23 cellular contexts compared by ENCODE assay signal in the genomic region with DNA sequence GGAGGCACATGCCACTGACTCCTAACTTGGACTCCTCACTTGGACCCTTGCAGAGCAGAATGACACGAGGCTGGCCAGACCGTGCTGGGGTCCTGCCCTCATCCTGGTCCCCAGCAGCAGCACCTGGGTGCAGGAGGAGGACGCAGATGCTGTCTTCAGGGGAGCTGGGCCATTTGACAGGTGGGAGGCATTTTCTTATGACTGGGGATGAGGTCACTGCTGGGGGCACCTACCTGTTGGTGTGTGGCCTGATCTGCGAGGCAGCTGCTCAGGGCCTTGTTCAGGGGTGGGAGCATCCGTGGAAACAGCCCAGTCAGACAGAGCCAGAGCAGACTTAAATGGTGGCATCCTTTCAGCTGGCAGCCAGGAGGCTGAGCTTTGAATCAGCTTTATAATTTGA.
"Had no signal": no experiment of that assay in that cellular context is flagged by ENCODE, and none has a peak within 500 bp of the region (broad histone marks: within the 10 kb centered on the region; RNA-seq: fewer than 3 reads in every experiment).

No MANE protein-coding gene starts in this region.

- H3K4me3 ChIP-seq: SJSA1 had no signal

- H3K27me3 ChIP-seq: SJSA1 had no signal

- ATAC-seq: activated CD4-positive, CD25-positive, alpha-beta regulatory T cell treated with anti-CD3 and anti-CD28 coated beads, Interleukin-2, amount 50 U/mL, for 24 hours; activated CD8-positive, alpha-beta T cell treated with anti-CD3 and anti-CD28 coated beads for 36 hours; activated naive CD4-positive, alpha-beta T cell treated with anti-CD3 and anti-CD28 coated beads, Interleukin-2, amount 50 U/mL, for 72 hours; activated naive CD8-positive, alpha-beta T cell treated with anti-CD3 and anti-CD28 coated beads, Interleukin-2, amount 50 U/mL, for 24 hours; Panc1; SK-N-SH treated with all-trans-retinoic acid at 6 μM for 48 hours had no signal

- DNase-seq: activated CD4-positive, alpha-beta T cell treated with anti-CD3 and anti-CD28 coated beads for 4 hours; activated CD8-positive, alpha-beta memory T cell treated with anti-CD3 and anti-CD28 coated beads, Interleukin-2, amount 50 U/mL, for 48 hours; activated CD8-positive, alpha-beta T cell treated with anti-CD3 and anti-CD28 coated beads for 36 hours; activated naive CD4-positive, alpha-beta T cell treated with Interleukin-2 at 50 U/mL for 16 hours; activated naive CD8-positive, alpha-beta T cell treated with anti-CD3 and anti-CD28 coated beads, Interleukin-2, amount 50 U/mL, for 24 hours; activated T-cell treated with anti-CD3 and anti-CD28 coated beads, Interleukin-2, amount 50 U/mL, for 1 hour; amniotic stem cell; KG1; NCI-H1048; NCI-H146; NCI-H187 treated with DMSO at 0.1 percent for 48 hours; NCI-H2081 treated with DMSO at 0.1 percent for 48 hours; NCI-H2171; NCI-H2227 treated with DMSO at 0.1 percent for 48 hours; NCI-H526; RPMI8226; SHP77; SW 1271 had no signal

- H3K9me3 ChIP-seq: SJSA1 had no signal

- H3K27ac ChIP-seq: SJSA1 had no signal

- H3K4me1 ChIP-seq: SJSA1 had no signal
